Comparison of ENCODE assay signal across 1 cellular context in the genomic region with DNA sequence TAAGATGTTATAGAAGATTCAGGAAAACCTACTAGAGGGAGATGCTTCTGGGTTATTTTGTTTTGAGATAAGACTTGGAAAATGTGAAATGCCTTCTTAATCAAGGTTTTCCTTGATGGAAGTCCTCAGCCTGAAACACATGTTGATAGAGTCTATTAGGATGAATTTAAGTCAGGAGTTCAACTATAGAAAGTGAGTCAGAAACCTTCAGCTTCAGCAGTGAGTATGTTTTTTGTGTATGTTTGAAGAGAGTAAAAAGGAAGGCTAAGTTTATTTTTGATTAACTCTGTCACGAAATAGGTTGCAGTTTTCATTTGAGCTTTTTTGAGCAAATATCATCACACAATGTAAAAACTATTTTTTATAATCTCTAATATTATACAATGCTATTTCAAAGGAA.
TF ChIP-seq lines count a peak whose summit lies in the region.

No MANE protein-coding gene starts in this region.

TF ChIP-seq in IMR-90, 13 proteins besides CTCF, POLR2A, EP300 and RAD21 (continued from another document):
- TF ChIP-seq, protein P1, sequence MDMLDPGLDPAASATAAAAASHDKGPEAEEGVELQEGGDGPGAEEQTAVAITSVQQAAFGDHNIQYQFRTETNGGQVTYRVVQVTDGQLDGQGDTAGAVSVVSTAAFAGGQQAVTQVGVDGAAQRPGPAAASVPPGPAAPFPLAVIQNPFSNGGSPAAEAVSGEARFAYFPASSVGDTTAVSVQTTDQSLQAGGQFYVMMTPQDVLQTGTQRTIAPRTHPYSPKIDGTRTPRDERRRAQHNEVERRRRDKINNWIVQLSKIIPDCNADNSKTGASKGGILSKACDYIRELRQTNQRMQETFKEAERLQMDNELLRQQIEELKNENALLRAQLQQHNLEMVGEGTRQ (IDR thresholded peaks at IDR 0.05; ENCODE audit: low read depth, low read length): no peak
- TF ChIP-seq, protein P2, sequence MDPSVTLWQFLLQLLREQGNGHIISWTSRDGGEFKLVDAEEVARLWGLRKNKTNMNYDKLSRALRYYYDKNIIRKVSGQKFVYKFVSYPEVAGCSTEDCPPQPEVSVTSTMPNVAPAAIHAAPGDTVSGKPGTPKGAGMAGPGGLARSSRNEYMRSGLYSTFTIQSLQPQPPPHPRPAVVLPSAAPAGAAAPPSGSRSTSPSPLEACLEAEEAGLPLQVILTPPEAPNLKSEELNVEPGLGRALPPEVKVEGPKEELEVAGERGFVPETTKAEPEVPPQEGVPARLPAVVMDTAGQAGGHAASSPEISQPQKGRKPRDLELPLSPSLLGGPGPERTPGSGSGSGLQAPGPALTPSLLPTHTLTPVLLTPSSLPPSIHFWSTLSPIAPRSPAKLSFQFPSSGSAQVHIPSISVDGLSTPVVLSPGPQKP (IDR thresholded peaks at IDR 0.05; ENCODE audit: borderline replicate concordance, low read depth, low read length): no peak
TF ChIP-seq in IMR-90: peak in this region for 0.
